ENCODE assay signal across 13 cellular contexts in the genomic region with DNA sequence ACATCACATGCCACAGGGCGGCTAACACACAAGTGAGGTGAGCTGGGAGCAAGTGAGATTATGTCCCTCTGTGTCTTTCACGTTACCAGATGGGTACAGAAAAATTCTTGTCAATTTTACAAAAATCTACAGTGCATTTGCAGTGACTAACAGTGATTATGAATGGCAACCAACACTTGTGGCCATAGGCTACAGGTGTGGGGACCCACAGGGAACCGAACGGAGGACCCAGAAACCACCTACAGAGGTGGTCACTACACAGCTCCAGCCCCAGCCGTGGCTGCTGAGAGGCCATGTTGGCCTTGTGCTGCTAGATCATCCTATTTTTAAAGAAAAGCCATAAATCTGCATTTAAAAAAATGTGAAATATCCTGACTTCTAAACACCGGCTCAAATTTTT. TPM values are rescaled to one million over a fixed set of nuclear protein-coding genes. Genes with fewer than 3 reads are reported as not detected.
A peak's percentile ranks its signal among the peaks of the same experiment; 100 is the strongest.
DNase-seq lines count a peak whose midpoint lies in the region; ATAC-seq and TF ChIP-seq lines count a peak whose summit lies in the region.
"Had no signal": no experiment of that assay in that cellular context is flagged by ENCODE, and none has a peak within 500 bp of the region (broad histone marks: within the 10 kb centered on the region; RNA-seq: fewer than 3 reads in every experiment).

No MANE protein-coding gene starts in this region.

- H3K36me3 ChIP-seq in SJSA1 (no peaks in the 10 kb centered on the region), fibroblast of lung (ENCODE audit: control insufficient read depth, insufficient read depth, low read length) (no peaks in the 10 kb centered on the region), smooth muscle cell (ENCODE audit: low read depth) (no peaks in the 10 kb centered on the region), aorta (ENCODE audit: control insufficient read depth in 1 of 2, insufficient read depth in 2 of 2, low read length in 1 of 2) (no peaks in the 10 kb centered on the region)

- peaks cover 16% of the 10 kb centered on the region for H3K36me3 Mint-ChIP-seq in T-helper 1 cell treated with Interleukin-12 subunit alpha and Interleukin-12 subunit beta and Interleukin-4 antibody, amounts not matched to agents 30 μg/mL and 1 μg/mL, for 36 hours (ENCODE audit: low read depth)

- intact Hi-C loops in aorta (cut with DNase I): no loop called here

- H4K20me1 ChIP-seq in fibroblast of lung (ENCODE audit: control insufficient read depth, extremely low read depth, insufficient read depth, low read length) (no peaks in the 10 kb centered on the region), smooth muscle cell (ENCODE audit: low read depth) (peaks cover 59% of the 10 kb centered on the region)

- H3K4me1 Mint-ChIP-seq in T-helper 1 cell treated with Interleukin-12 subunit alpha and Interleukin-12 subunit beta and Interleukin-4 antibody, amounts not matched to agents 30 μg/mL and 1 μg/mL, for 36 hours (ENCODE audit: low read depth): peaks cover 60% of the 10 kb centered on the region

- peak overlapping the region; percentile 83 for H3K27ac ChIP-seq in SJSA1
- H3K27ac ChIP-seq in fibroblast of lung (ENCODE audit: insufficient read depth, low read length): peak overlapping the region; percentile 29
- H3K27ac ChIP-seq in smooth muscle cell (ENCODE audit: low read depth): peak overlapping the region; percentile 75
- no peak overlapping the region for H3K27ac ChIP-seq in aorta (ENCODE audit: low read depth in 1 of 2, low read length in 2 of 2)
- H3K27ac ChIP-seq: KMS-11 had no signal

- H3K79me2 ChIP-seq in fibroblast of lung (ENCODE audit: control insufficient read depth, insufficient read depth, low read length) (no peaks in the 10 kb centered on the region), smooth muscle cell (ENCODE audit: low read depth) (peaks cover 39% of the 10 kb centered on the region)

- H3K4me3 ChIP-seq in SJSA1: no peak overlapping the region
- no peak overlapping the region for H3K4me3 ChIP-seq in fibroblast of lung (replicated peaks in 1 of 4; ENCODE audit: control extremely low read depth in 1 of 4, insufficient read depth in 1 of 4, low read depth in 3 of 4, low read length in 4 of 4)
- no peak overlapping the region for H3K4me3 ChIP-seq in smooth muscle cell
- no peak overlapping the region for H3K4me3 ChIP-seq in aorta (ENCODE audit: low read length in 2 of 2)

- no peak overlapping the region for H3K9ac ChIP-seq in fibroblast of lung (ENCODE audit: insufficient read depth, low read length)
- H3K9ac ChIP-seq in smooth muscle cell (ENCODE audit: low read depth): peak overlapping the region; percentile 18
- H3K9ac ChIP-seq: KMS-11 had no signal

- no peaks in the 10 kb centered on the region for H3K9me3 Mint-ChIP-seq in T-helper 1 cell treated with Interleukin-12 subunit alpha and Interleukin-12 subunit beta and Interleukin-4 antibody, amounts not matched to agents 30 μg/mL and 1 μg/mL, for 36 hours

- H3K27me3 Mint-ChIP-seq in T-helper 1 cell treated with Interleukin-12 subunit alpha and Interleukin-12 subunit beta and Interleukin-4 antibody, amounts not matched to agents 30 μg/mL and 1 μg/mL, for 36 hours (ENCODE audit: low read depth): no peaks in the 10 kb centered on the region

- H3K4me3 Mint-ChIP-seq in T-helper 1 cell treated with Interleukin-12 subunit alpha and Interleukin-12 subunit beta and Interleukin-4 antibody, amounts not matched to agents 30 μg/mL and 1 μg/mL, for 36 hours: no peak overlapping the region

- H3K9me3 ChIP-seq in SJSA1 (replicated peaks) (no peaks in the 10 kb centered on the region), fibroblast of lung (ENCODE audit: control insufficient read depth, insufficient read depth, low read depth, low read length) (no peaks in the 10 kb centered on the region), smooth muscle cell (replicated peaks; ENCODE audit: low read depth) (no peaks in the 10 kb centered on the region), aorta (ENCODE audit: control insufficient read depth, low read length) (peaks cover 2% of the 10 kb centered on the region)

- ATAC-seq in aorta (ENCODE audit: low FRiP score) (no peak), HG02840 (IDR thresholded peaks at IDR 0.05; ENCODE audit: low FRiP score, unreplicated experiment) (no peak)

- DNase-seq in T-helper 1 cell (no peak), SJSA1 (ENCODE audit: low read depth in 1 of 2, low spot score in 2 of 2) (no peak), fibroblast of lung (ENCODE audit: low read depth in 2 of 2) (no peak), smooth muscle cell (lab: John Stamatoyannopoulos, UW; ENCODE audit: unreplicated experiment) (no peak), aorta (no peak), A172 (ENCODE audit: low spot score) (no peak)
- DNase-seq: 8988T; DMS53; hippocampal formation; stimulated activated CD8-positive, alpha-beta memory T cell treated with anti-CD3 and anti-CD28 coated beads, Interleukin-4, amount 100 ng/mL, for 48 hours had no signal

- H2AFZ ChIP-seq in fibroblast of lung (ENCODE audit: low read length) (no peak overlapping the region), smooth muscle cell (ENCODE audit: low read depth) (no peak overlapping the region)

- TF ChIP-seq CTCF in fibroblast of lung (conservative IDR thresholded peaks at IDR 0.05 in 1 of 2, IDR thresholded peaks at IDR 0.05 in 1 of 2; ENCODE audit: low read depth in 1 of 2, low read length in 2 of 2): no peak
- no peak for TF ChIP-seq CTCF in smooth muscle cell (IDR thresholded peaks at IDR 0.05; ENCODE audit: borderline replicate concordance, insufficient read depth, poor library complexity, severe bottlenecking)

- WGBS in smooth muscle cell (ENCODE audit: low lambda C conversion rate): 97% methylated on average over 6 of the region's 6 CpGs
- WGBS in aorta, 2 donors: 84 to 87% methylated on average over 6 of the region's 6 CpGs

- peaks cover 21% of the 10 kb centered on the region for H3F3A ChIP-seq in smooth muscle cell (ENCODE audit: low read depth)

- H3K4me1 ChIP-seq in SJSA1 (replicated peaks): peaks cover 41% of the 10 kb centered on the region
- H3K4me1 ChIP-seq in fibroblast of lung (ENCODE audit: control insufficient read depth, extremely low read depth, insufficient read depth, low read length): peaks cover 11% of the 10 kb centered on the region
- H3K4me1 ChIP-seq in smooth muscle cell (ENCODE audit: low read depth): peaks cover 12% of the 10 kb centered on the region
- H3K4me1 ChIP-seq in aorta (ENCODE audit: control insufficient read depth in 1 of 2, insufficient read depth in 2 of 2, low read length in 2 of 2): peaks cover 0 to 4% of the 10 kb centered on the region in 2 donors

- H3K4me2 ChIP-seq in fibroblast of lung (ENCODE audit: extremely low read depth, insufficient read depth, low read length) (no peak overlapping the region), smooth muscle cell (peak overlapping the region; percentile 57)
- H3K4me2 ChIP-seq: KMS-11 had no signal

- H3K27ac Mint-ChIP-seq in T-helper 1 cell treated with Interleukin-12 subunit alpha and Interleukin-12 subunit beta and Interleukin-4 antibody, amounts not matched to agents 30 μg/mL and 1 μg/mL, for 36 hours: peak overlapping the region; percentile 69

- H3K27me3 ChIP-seq in SJSA1 (replicated peaks): no peaks in the 10 kb centered on the region
- H3K27me3 ChIP-seq in fibroblast of lung (ENCODE audit: control insufficient read depth, insufficient read depth, low read length): no peaks in the 10 kb centered on the region
- no peaks in the 10 kb centered on the region for H3K27me3 ChIP-seq in smooth muscle cell (ENCODE audit: low read depth)
- no peaks in the 10 kb centered on the region for H3K27me3 ChIP-seq in aorta (ENCODE audit: control insufficient read depth in 1 of 2, insufficient read depth in 2 of 2, low read length in 1 of 2)

RNA-seq across cellular contexts. Expression of gene FYN, which starts 50.2 kb away (rescaled TPM):
- 36.7 and 53.4 TPM in 2 replicates for total RNA-seq in SJSA1 (2014; rRNA removed; shearing (Covaris generic))
- total RNA-seq in fibroblast of lung (59.3 and 64.7 TPM in 2 replicates), smooth muscle cell (110 and 120 TPM in 2 replicates), aorta (100 to 1,000 TPM; 100 to 162 TPM)
- polyA plus RNA-seq in fibroblast of lung (40.4 and 64.7 TPM in 2 replicates), smooth muscle cell (138 and 140 TPM in 2 replicates), aorta (10 to 100 TPM; 31.7 to 32.5 TPM)
- polyA plus RNA-seq in fibroblast of lung (2012): 32.7 and 58.1 TPM in 2 replicates
- polyA minus RNA-seq in fibroblast of lung (ENCODE audit: low replicate concordance): 57.6 and 86.6 TPM in 2 replicates
- total RNA-seq in A172 (2014; rRNA removed; shearing (Covaris generic)): 26.0 and 26.6 TPM in 2 replicates

Comparison
In these comparisons a context has a peak if more than half of its experiments do, and no peak if none do; other contexts are left out.
1. H3K27ac ChIP-seq: peak in SJSA1 (single experiment), fibroblast of lung (single experiment) and smooth muscle cell (single experiment); none in aorta (0 of 2).